ENCODE assay signal across 1 cellular context in the genomic region with DNA sequence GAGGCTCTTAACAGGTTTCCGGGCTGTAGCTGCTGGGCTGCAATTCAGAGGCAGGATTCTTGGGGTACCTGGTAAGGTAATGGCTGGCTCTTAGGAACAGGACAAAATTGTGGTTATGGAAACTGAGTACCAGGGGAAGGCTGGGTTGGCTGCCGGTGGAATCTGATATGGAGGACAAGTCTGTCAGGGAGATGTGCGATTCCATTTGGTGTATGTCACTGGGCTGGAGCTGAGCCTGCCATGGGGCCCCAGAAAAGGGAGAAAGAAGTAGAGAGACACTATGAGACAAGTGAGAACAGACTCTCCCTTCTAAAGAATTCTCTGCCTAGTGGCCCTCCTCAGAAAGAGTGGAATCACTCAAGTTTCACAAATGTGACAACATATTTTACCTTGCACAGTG.
TF ChIP-seq lines count a peak whose summit lies in the region.

No MANE protein-coding gene starts in this region.

TF ChIP-seq in HEK293, 187 proteins besides CTCF, POLR2A, EP300 and RAD21:
- TF ChIP-seq PRDM1 (tag by site-specific recombination; IDR thresholded peaks at IDR 0.05) (0 out of 2 replicates have a peak, but pooled peaks have one; percentile 16), PRDM10 (tag by site-specific recombination; IDR thresholded peaks at IDR 0.05) (no peak)
